Comparison of ENCODE assay signal across 8 cellular contexts in genomic region chr14:91377700-91378652, GRCh38. TPM values are rescaled to one million over a fixed set of nuclear protein-coding genes. Genes with fewer than 3 reads are reported as not detected.
A peak's percentile ranks its signal among the peaks of the same experiment; 100 is the strongest.
DNase-seq lines count a peak whose midpoint lies in the region; ATAC-seq and TF ChIP-seq lines count a peak whose summit lies in the region.

No MANE protein-coding gene starts in this region.

- no peaks in the 10 kb centered on the region for H3K9me3 ChIP-seq in BE2C
- no peaks in the 10 kb centered on the region for H3K9me3 ChIP-seq in T-helper 17 cell (ENCODE audit: control insufficient read depth, low read length, poor library complexity, severe bottlenecking)

- H3K36me3 ChIP-seq in BE2C: no peaks in the 10 kb centered on the region

- DNase-seq in BE2C: peak; percentile 79
- DNase-seq in GM12865 (ENCODE audit: low read depth): peak; percentile 54
- no peak for DNase-seq in T-helper 17 cell
- peak in 2 of 3 donors; percentile 53 to 62 for DNase-seq in immature natural killer cell
- no peak for DNase-seq in NCI-H226
- DNase-seq in NCI-H2029 treated with DMSO at 0.1 percent for 48 hours (lab: John Stamatoyannopoulos, UW): no peak
- no peak for DNase-seq in SW 1271 (lab: John Stamatoyannopoulos, UW)

- H3K27ac Mint-ChIP-seq in T-helper 17 cell (peak overlapping the region; percentile 100), immature natural killer cell (peak overlapping the region; percentile 97 to 99 (median 98))

- H3K4me3 ChIP-seq in BE2C (ENCODE audit: low read depth, low read length) (no peak overlapping the region), GM12865 (ENCODE audit: low read depth, low read length) (no peak overlapping the region; the same call in 1 of the 2 replicates)

- H3K4me1 ChIP-seq in BE2C: peaks cover 33% of the 10 kb centered on the region

- TF ChIP-seq CTCF in BE2C (IDR thresholded peaks at IDR 0.05; ENCODE audit: low read depth, low read length) (peak; percentile 20; the same call in 1 of the 2 replicates), GM12865 (IDR thresholded peaks at IDR 0.05; ENCODE audit: insufficient read depth, low read depth, low read length, missing control alignments) (no peak)

- no peaks in the 10 kb centered on the region; the same call in 1 of the 2 replicates for H3K27me3 ChIP-seq in BE2C

- H3K27me3 Mint-ChIP-seq in T-helper 17 cell (no peaks in the 10 kb centered on the region), immature natural killer cell (ENCODE audit: low read depth in 3 of 3) (peaks cover 2 to 21% (median 15%) of the 10 kb centered on the region in 3 donors)

- peaks cover 3% of the 10 kb centered on the region for H3K36me3 Mint-ChIP-seq in T-helper 17 cell (ENCODE audit: low read depth)
- H3K36me3 Mint-ChIP-seq in immature natural killer cell: peaks cover 0 to 7% (median 0%) of the 10 kb centered on the region in 3 donors

- ATAC-seq in T-helper 17 cell: peak; percentile 9
- no peak for ATAC-seq in HG03432 (IDR thresholded peaks at IDR 0.05; ENCODE audit: unreplicated experiment)

- no peaks in the 10 kb centered on the region for H3K9me3 Mint-ChIP-seq in immature natural killer cell

- H3K4me3 Mint-ChIP-seq in T-helper 17 cell (peak overlapping the region; percentile 84), immature natural killer cell (peak overlapping the region; percentile 72 to 92 (median 84))

- H3K4me1 Mint-ChIP-seq in T-helper 17 cell (peaks cover 87% of the 10 kb centered on the region), immature natural killer cell (peaks cover 100% of the 10 kb centered on the region in 2 donors)

RNA-seq across cellular contexts. Expression of gene CCDC88C, which starts 39.6 kb away (rescaled TPM):
- 23.6 TPM for polyA plus RNA-seq in BE2C (2012; ENCODE audit: insufficient read depth, insufficient read length, low read depth)
- total RNA-seq in T-helper 17 cell: 100 to 1,000 TPM; 333 to 339 TPM
- 10 to 100 TPM; 19.5 to 58.2 (median 21.2) TPM for polyA plus RNA-seq in immature natural killer cell

Comparison
In these comparisons a context has a peak if more than half of its experiments do, and no peak if none do; other contexts are left out.
1. DNase-seq: peak in BE2C (single experiment), GM12865 (single experiment) and immature natural killer cell (2 of 3); none in T-helper 17 cell (0 of 3), NCI-H226 (single experiment), NCI-H2029 treated with DMSO at 0.1 percent for 48 hours (single experiment) and SW 1271 (0 of 2).